Comparison of ENCODE assay signal across 28 cellular contexts in genomic region chr10:12376211-12376610, GRCh38. TPM values are rescaled to one million over a fixed set of nuclear protein-coding genes. Genes with fewer than 3 reads are reported as not detected.
"Had no signal": no experiment of that assay in that cellular context is flagged by ENCODE, and none has a peak within 500 bp of the region (broad histone marks: within the 10 kb centered on the region; RNA-seq: fewer than 3 reads in every experiment).

No MANE protein-coding gene starts in this region.

- H3K27ac Mint-ChIP-seq: activated CD4-positive, alpha-beta T cell treated with anti-CD3 and anti-CD28 coated beads, Interleukin-2, amount 10 ng/mL, durations not matched to agents 24 days and 14 days; activated CD8-positive, alpha-beta T cell treated with anti-CD3 and anti-CD28 coated beads for 36 hours; activated naive CD8-positive, alpha-beta T cell treated with anti-CD3 and anti-CD28 coated beads for 36 hours; activated T-helper 1 cell treated with anti-CD3 and anti-CD28 coated beads, Interleukin-12 subunit alpha, Interleukin-12 subunit beta, Interleukin-2, Interleukin-4 antibody, amounts not matched to agents 30 ng/mL and 10 ng/mL and 1 ng/mL, durations not matched to agents 14 hours and 24 hours and 36 hours had no signal

- ATAC-seq: activated CD8-positive, alpha-beta T cell treated with anti-CD3 and anti-CD28 coated beads for 36 hours; body of pancreas; Panc1 had no signal

- H3K4me1 ChIP-seq: body of pancreas, breast epithelium, SJCRH30 had no signal

- H3K4me1 Mint-ChIP-seq: activated CD4-positive, alpha-beta T cell treated with anti-CD3 and anti-CD28 coated beads, Interleukin-2, amount 10 ng/mL, durations not matched to agents 24 days and 14 days had no signal

- H3K27me3 Mint-ChIP-seq: activated CD4-positive, alpha-beta T cell treated with anti-CD3 and anti-CD28 coated beads, Interleukin-2, amount 10 ng/mL, durations not matched to agents 24 days and 14 days; activated CD8-positive, alpha-beta T cell treated with anti-CD3 and anti-CD28 coated beads for 36 hours; activated naive CD8-positive, alpha-beta T cell treated with anti-CD3 and anti-CD28 coated beads for 36 hours had no signal

- DNase-seq: activated CD4-positive, alpha-beta T cell treated with anti-CD3 and anti-CD28 coated beads, Interleukin-2, amount 10 ng/mL, durations not matched to agents 24 days and 14 days; activated CD4-positive, alpha-beta T cell treated with anti-CD3 and anti-CD28 coated beads, Interleukin-2, amount 50 U/mL, for 4 hours; activated CD8-positive, alpha-beta T cell treated with anti-CD3 and anti-CD28 coated beads for 36 hours; activated naive CD4-positive, alpha-beta T cell; activated naive CD4-positive, alpha-beta T cell treated with anti-CD3 and anti-CD28 coated beads, Interleukin-2, amount 50 U/mL, for 16 hours; activated naive CD8-positive, alpha-beta T cell treated with anti-CD3 and anti-CD28 coated beads for 36 hours; activated T-cell treated with anti-CD3 and anti-CD28 coated beads, Interleukin-2, amount 50 U/mL, for 1 hour; body of pancreas; caudate nucleus; cerebellar nuclear complex; Karpas-422; NCI-H1105 treated with DMSO at 0.1 percent for 48 hours; NCI-H1436 treated with DMSO at 0.1 percent for 48 hours; NCI-H1694 treated with DMSO at 0.1 percent for 48 hours; NCI-H2029; NCI-H345; NCI-H524 treated with DMSO at 0.1 percent for 48 hours; SHP77; SJCRH30; T1000; WERI-Rb-1 had no signal

- H3K27me3 ChIP-seq: adrenal gland, body of pancreas, breast epithelium, SJCRH30 had no signal

- H3K9me3 Mint-ChIP-seq: activated CD4-positive, alpha-beta T cell treated with anti-CD3 and anti-CD28 coated beads, Interleukin-2, amount 10 ng/mL, durations not matched to agents 24 days and 14 days; activated CD8-positive, alpha-beta T cell treated with anti-CD3 and anti-CD28 coated beads for 36 hours; activated naive CD8-positive, alpha-beta T cell treated with anti-CD3 and anti-CD28 coated beads for 36 hours; activated T-helper 1 cell treated with anti-CD3 and anti-CD28 coated beads, Interleukin-12 subunit alpha, Interleukin-12 subunit beta, Interleukin-2, Interleukin-4 antibody, amounts not matched to agents 30 ng/mL and 10 ng/mL and 1 ng/mL, durations not matched to agents 14 hours and 24 hours and 36 hours had no signal

- H3K27ac ChIP-seq: adrenal gland, body of pancreas, breast epithelium, SJCRH30, SK-N-MC, WERI-Rb-1 had no signal

- H3K4me3 ChIP-seq: adrenal gland, body of pancreas, breast epithelium, SJCRH30, SK-N-MC had no signal

- H3K36me3 ChIP-seq: adrenal gland, breast epithelium, SJCRH30, WERI-Rb-1 had no signal

- H3K9me3 ChIP-seq: adrenal gland, body of pancreas, breast epithelium, SJCRH30 had no signal

- H3K4me3 Mint-ChIP-seq: activated CD4-positive, alpha-beta T cell treated with anti-CD3 and anti-CD28 coated beads, Interleukin-2, amount 10 ng/mL, durations not matched to agents 24 days and 14 days; activated CD8-positive, alpha-beta T cell treated with anti-CD3 and anti-CD28 coated beads for 36 hours; activated naive CD8-positive, alpha-beta T cell treated with anti-CD3 and anti-CD28 coated beads for 36 hours; activated T-helper 1 cell treated with anti-CD3 and anti-CD28 coated beads, Interleukin-12 subunit alpha, Interleukin-12 subunit beta, Interleukin-2, Interleukin-4 antibody, amounts not matched to agents 30 ng/mL and 10 ng/mL and 1 ng/mL, durations not matched to agents 14 hours and 24 hours and 36 hours had no signal

- FAIRE-seq: astrocyte had no signal

RNA-seq across cellular contexts. Expression of gene CAMK1D, which starts 26.9 kb away (rescaled TPM):
- total RNA-seq: RPMI7951 had no signal
